In the genomic region with DNA sequence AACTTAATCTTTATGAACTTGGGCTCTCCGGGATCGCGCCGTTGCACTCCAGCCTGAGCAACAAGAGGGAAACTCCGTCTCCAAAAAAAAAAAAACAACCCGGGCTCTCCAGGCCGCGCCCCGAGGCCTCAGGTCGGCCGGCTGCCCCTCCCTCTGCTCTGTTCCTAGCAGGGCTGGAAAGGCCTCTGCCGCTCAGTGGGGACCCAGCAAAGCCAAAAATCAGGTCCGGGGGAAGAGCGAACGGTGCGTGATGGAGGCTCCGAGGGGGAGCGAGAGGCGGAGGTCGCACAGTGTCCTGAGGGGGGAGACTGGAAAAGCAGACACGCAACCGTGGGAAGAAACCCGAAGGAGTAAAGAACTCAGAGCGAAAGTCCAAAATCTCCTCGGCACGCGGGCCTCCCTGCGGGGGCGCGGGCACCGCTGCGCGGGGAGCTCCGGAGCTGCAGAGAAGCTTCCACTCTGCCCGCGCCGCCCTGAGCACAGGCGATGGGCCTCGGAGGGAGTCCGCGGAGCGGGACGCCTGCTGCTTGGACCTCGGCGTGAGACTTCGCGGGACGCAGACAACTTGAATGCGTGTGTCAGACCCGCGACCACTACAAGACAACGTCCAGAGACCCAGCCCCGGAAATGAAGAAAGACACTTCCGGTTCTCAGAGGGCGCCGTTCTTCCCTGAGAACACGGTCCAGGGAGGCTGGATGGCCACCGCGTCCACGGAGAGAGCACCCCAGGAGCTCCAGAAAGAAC, we compare ENCODE assay signal across 8 cellular contexts.
DNase-seq lines count a peak whose midpoint lies in the region; FAIRE-seq and TF ChIP-seq lines count a peak whose summit lies in the region.

No MANE protein-coding gene starts in this region.

- H3K27ac ChIP-seq in adrenal gland: no peak overlapping the region
- no peak overlapping the region for H3K27ac ChIP-seq in small intestine (ENCODE audit: low read depth in 1 of 2, low read length in 1 of 2)

- peak; percentile 18 for DNase-seq in NCI-H1436 (lab: John Stamatoyannopoulos, UW)
- no peak for DNase-seq in NCI-H1436 treated with DMSO at 0.1 percent for 48 hours (lab: John Stamatoyannopoulos, UW)
- DNase-seq in adrenal gland: peak; percentile 16 to 51 (median 26)
- DNase-seq in inferior parietal cortex (ENCODE audit: extremely low spot score): peak; percentile 59
- peak; percentile 2 for DNase-seq in small intestine
- DNase-seq in GM19238 (ENCODE audit: insufficient read length, low spot score): no peak
- DNase-seq in NAMALWA (ENCODE audit: low spot score): no peak
- no peak for DNase-seq in RCC 7860 (ENCODE audit: low spot score)

- TF ChIP-seq POLR2A in adrenal gland (IDR thresholded peaks at IDR 0.05): no peak

- TF ChIP-seq CTCF in adrenal gland (IDR thresholded peaks at IDR 0.05): no peak

- H3K9me3 ChIP-seq in adrenal gland (replicated peaks in 1 of 3) (no peaks in the 10 kb centered on the region), small intestine (ENCODE audit: control insufficient read depth, low read depth) (no peaks in the 10 kb centered on the region)

- intact Hi-C loops in adrenal gland (cut with DNase I): no loop called here

- H3K4me3 ChIP-seq in adrenal gland: peak overlapping the region in 3 of 4 donors; percentile 14 to 61 (median 24)
- H3K4me3 ChIP-seq in small intestine (ENCODE audit: low read depth in 1 of 2, low read length in 2 of 2): peak overlapping the region; percentile 12 to 46

- FAIRE-seq in small intestine (lab: Jason Lieb, UNC) (no peak), RCC 7860 (lab: Jason Lieb, UNC) (no peak)

- H3K36me3 ChIP-seq in adrenal gland (replicated peaks in 1 of 2) (no peaks in the 10 kb centered on the region), small intestine (ENCODE audit: control insufficient read depth in 2 of 2, insufficient read depth in 2 of 2, low read length in 2 of 2) (no peaks in the 10 kb centered on the region)

- H3K27me3 ChIP-seq in adrenal gland (peaks cover 15% of the 10 kb centered on the region), small intestine (ENCODE audit: control insufficient read depth in 2 of 2, insufficient read depth in 2 of 2, low read length in 2 of 2) (peaks cover 0 to 2% of the 10 kb centered on the region in 2 donors)

- H3K4me1 ChIP-seq in adrenal gland (replicated peaks in 1 of 2) (peaks cover 4 to 7% of the 10 kb centered on the region in 2 donors), small intestine (ENCODE audit: control insufficient read depth in 2 of 2, insufficient read depth in 1 of 2, low read depth in 1 of 2, low read length in 1 of 2) (no peaks in the 10 kb centered on the region)

- WGBS in adrenal gland, 4 donors: 9 to 30% (median 12%) methylated on average over 35 to 60 of the region's 60 CpGs
- 8 to 12% (median 12%) methylated on average over 59 to 60 of the region's 60 CpGs for WGBS in small intestine, 3 donors

Comparison
In these comparisons a context has a peak if more than half of its experiments do, and no peak if none do; other contexts are left out.
1. DNase-seq: peak in NCI-H1436 (single experiment), adrenal gland (7 of 7), inferior parietal cortex (single experiment) and small intestine (single experiment); none in NCI-H1436 treated with DMSO at 0.1 percent for 48 hours (single experiment), GM19238 (single experiment), NAMALWA (single experiment) and RCC 7860 (single experiment).